Comparison of ENCODE assay signal across 8 cellular contexts in genomic region chr7:76626581-76626980, GRCh38. TPM values are rescaled to one million over a fixed set of nuclear protein-coding genes. Genes with fewer than 3 reads are reported as not detected.
DNase-seq lines count a peak whose midpoint lies in the region; ATAC-seq and TF ChIP-seq lines count a peak whose summit lies in the region.
"Not testable (repeated sequence)": the region's sequence is repeated elsewhere in the genome, so short reads cannot be mapped to it uniquely, and the experiment has no call there.

No MANE protein-coding gene starts in this region.

- intact Hi-C loops in CD4-positive, alpha-beta memory T cell (cut with micrococcal nuclease); activated naive CD4-positive, alpha-beta T cell treated with anti-CD3 and anti-CD28 coated beads for 36 hours (cut with micrococcal nuclease): not testable (repeated sequence)

- not testable (repeated sequence) for H3K4me1 ChIP-seq in CD4-positive, alpha-beta memory T cell (ENCODE audit: insufficient read depth, low read length); lung (ENCODE audit: control insufficient read depth in 2 of 2, insufficient read depth in 2 of 2, low read length in 2 of 2); smooth muscle cell (ENCODE audit: low read depth)

- H3K27ac ChIP-seq in CD4-positive, alpha-beta memory T cell (ENCODE audit: low read depth, low read length): peak overlapping the region; percentile 48
- H3K27ac ChIP-seq in RWPE1 (peak overlapping the region; percentile 92), lung (ENCODE audit: low read depth in 1 of 2, low read length in 1 of 2) (peak overlapping the region; percentile 67 to 84), smooth muscle cell (ENCODE audit: low read depth) (peak overlapping the region; percentile 47)

- not testable (repeated sequence) for H3K27me3 ChIP-seq in CD4-positive, alpha-beta memory T cell (ENCODE audit: insufficient read depth, low read length); lung (ENCODE audit: control insufficient read depth, insufficient read depth); smooth muscle cell (ENCODE audit: low read depth)

- WGBS in lung, 2 donors: 1% methylated on average over 19 to 28 of the region's 34 CpGs
- under 1% methylated on average over 17 of the region's 34 CpGs for WGBS in smooth muscle cell (ENCODE audit: low lambda C conversion rate)

- H3K9me3 Mint-ChIP-seq in CD4-positive, alpha-beta memory T cell; activated naive CD4-positive, alpha-beta T cell treated with anti-CD3 and anti-CD28 coated beads for 36 hours: not testable (repeated sequence)

- H3K27ac Mint-ChIP-seq in CD4-positive, alpha-beta memory T cell: peak overlapping the region; percentile 17 to 97 (median 86)
- peak overlapping the region; percentile 92 for H3K27ac Mint-ChIP-seq in activated naive CD4-positive, alpha-beta T cell treated with anti-CD3 and anti-CD28 coated beads for 36 hours

- DNase-seq in CD4-positive, alpha-beta memory T cell: peak in 2 of 5 donors; percentile 10 to 31
- DNase-seq in RWPE1 (ENCODE audit: low spot score); activated naive CD4-positive, alpha-beta T cell treated with anti-CD3 and anti-CD28 coated beads for 36 hours; lung (ENCODE audit: low spot score); smooth muscle cell (lab: John Stamatoyannopoulos, UW; ENCODE audit: unreplicated experiment): not testable (repeated sequence)

- not testable (repeated sequence) for H3K36me3 ChIP-seq in CD4-positive, alpha-beta memory T cell (ENCODE audit: insufficient read depth, low read length); lung (ENCODE audit: control insufficient read depth in 2 of 2, insufficient read depth in 2 of 2, low read length in 2 of 2); smooth muscle cell (ENCODE audit: low read depth)

- H3K4me3 ChIP-seq in CD4-positive, alpha-beta memory T cell (ENCODE audit: low read length in 2 of 2): peak overlapping the region in 1 of 2 donors; percentile 24
- H3K4me3 ChIP-seq in lung: peak overlapping the region; percentile 52
- peak overlapping the region; percentile 55 for H3K4me3 ChIP-seq in smooth muscle cell

- POLR2A ChIA-PET in CD4-positive, alpha-beta memory T cell (lab: Charles Lee; ENCODE audit: partially characterized antibody); RWPE1 (lab: Yijun Ruan, JAX; ENCODE audit: low non-redundant PET): not testable (repeated sequence)

- peak overlapping the region; percentile 84 to 91 (median 88) for H3K4me3 Mint-ChIP-seq in CD4-positive, alpha-beta memory T cell
- peak overlapping the region; percentile 90 for H3K4me3 Mint-ChIP-seq in activated naive CD4-positive, alpha-beta T cell treated with anti-CD3 and anti-CD28 coated beads for 36 hours

- peak overlapping the region; percentile 84 for H3K4me2 ChIP-seq in smooth muscle cell

- not testable (repeated sequence) for H3K36me3 Mint-ChIP-seq in CD4-positive, alpha-beta memory T cell; activated naive CD4-positive, alpha-beta T cell treated with anti-CD3 and anti-CD28 coated beads for 36 hours (ENCODE audit: low read depth)

- not testable (repeated sequence) for H2AFZ ChIP-seq in smooth muscle cell (ENCODE audit: low read depth)

- not testable (repeated sequence) for H3K79me2 ChIP-seq in smooth muscle cell (ENCODE audit: low read depth)

- H3K9ac ChIP-seq in smooth muscle cell (ENCODE audit: low read depth): peak overlapping the region; percentile 76

- TF ChIP-seq CTCF in RWPE1 (conservative IDR thresholded peaks at IDR 0.05; ENCODE audit: low read depth); lung (IDR thresholded peaks at IDR 0.05; ENCODE audit: control extremely low read depth, extremely low read depth); smooth muscle cell (IDR thresholded peaks at IDR 0.05; ENCODE audit: borderline replicate concordance, insufficient read depth, poor library complexity, severe bottlenecking): not testable (repeated sequence)

- not testable (repeated sequence) for H3K9me3 ChIP-seq in CD4-positive, alpha-beta memory T cell (ENCODE audit: control insufficient read depth in 1 of 2, low read length in 2 of 2); lung (ENCODE audit: control insufficient read depth in 2 of 2, insufficient read depth in 1 of 2, low read length in 1 of 2); smooth muscle cell (replicated peaks; ENCODE audit: low read depth)

- H4K20me1 ChIP-seq in smooth muscle cell (ENCODE audit: low read depth): not testable (repeated sequence)

- H3K4me1 Mint-ChIP-seq in CD4-positive, alpha-beta memory T cell: peaks cover 2 to 10% (median 5%) of the 10 kb centered on the region in 4 donors
- not testable (repeated sequence) for H3K4me1 Mint-ChIP-seq in activated naive CD4-positive, alpha-beta T cell treated with anti-CD3 and anti-CD28 coated beads for 36 hours (ENCODE audit: low read depth)

- ATAC-seq in GM21619 (IDR thresholded peaks at IDR 0.05; ENCODE audit: unreplicated experiment) (peak; percentile 43), HG03439 (IDR thresholded peaks at IDR 0.05; ENCODE audit: unreplicated experiment) (peak; percentile 56), esophagus mucosa (peak; percentile 3), lung (ENCODE audit: insufficient read depth, low FRiP score) (peak; percentile 35)

- H3K27me3 Mint-ChIP-seq in CD4-positive, alpha-beta memory T cell; activated naive CD4-positive, alpha-beta T cell treated with anti-CD3 and anti-CD28 coated beads for 36 hours (ENCODE audit: low read depth): not testable (repeated sequence)

- CTCF ChIA-PET in CD4-positive, alpha-beta memory T cell (lab: Charles Lee; ENCODE audit: partially characterized antibody); RWPE1 (lab: Yijun Ruan, JAX); activated naive CD4-positive, alpha-beta T cell treated with anti-CD3 and anti-CD28 coated beads for 36 hours (lab: Charles Lee): not testable (repeated sequence)

- not testable (repeated sequence) for H3F3A ChIP-seq in smooth muscle cell (ENCODE audit: low read depth)

RNA-seq across cellular contexts. Expression of gene POMZP3, which starts 0.5 kb away (rescaled TPM):
- total RNA-seq in CD4-positive, alpha-beta memory T cell: 10 to 100 TPM; 20.4 to 21.6 TPM
- 1 to 10 TPM; 3.2 to 9.6 TPM for polyA plus RNA-seq in CD4-positive, alpha-beta memory T cell
- total RNA-seq in activated naive CD4-positive, alpha-beta T cell treated with anti-CD3 and anti-CD28 coated beads for 36 hours: 10 to 100 TPM; 34.4 to 38.7 TPM
- total RNA-seq in esophagus mucosa (14.7 TPM), lung (10 to 100 TPM in 1 of 2 donors, 1 to 10 TPM in 1; 7.8 to 25.8 TPM), smooth muscle cell (0.45 TPM in 1 of 2 replicates, not detected in the other)
- polyA plus RNA-seq in lung (10 to 100 TPM in 1 of 2 donors, 1 to 10 TPM in 1; 6.8 to 11.6 TPM), smooth muscle cell (7.3 and 7.4 TPM in 2 replicates)

Comparison
In these comparisons a context has a peak if more than half of its experiments do, and no peak if none do; other contexts are left out.
1. ATAC-seq: peak in every context shown above with its lines; median percentile 56 in HG03439; 43 in GM21619; 35 in lung; 3 in esophagus mucosa.